Comparison of ENCODE assay signal across 22 cellular contexts in the genomic region with DNA sequence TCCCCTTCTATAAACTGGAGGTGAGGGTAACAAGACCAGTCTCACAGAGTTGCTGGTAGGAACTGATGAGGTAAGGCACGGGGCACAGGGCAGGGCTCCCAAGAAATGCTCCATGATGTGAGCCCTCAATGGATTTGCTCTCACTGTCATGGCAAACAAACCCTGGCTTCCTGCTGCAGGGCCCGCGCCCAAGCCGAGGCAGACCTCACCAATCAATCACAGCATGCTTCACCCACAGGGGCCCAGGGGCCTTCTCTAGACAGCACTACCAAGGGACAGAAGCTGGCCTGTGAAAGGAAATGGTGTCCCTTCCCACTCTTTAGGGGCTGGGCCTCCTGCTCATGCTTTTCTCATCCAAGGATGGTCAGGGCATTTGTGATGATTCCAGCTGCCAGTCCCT. TPM values are rescaled to one million over a fixed set of nuclear protein-coding genes. Genes with fewer than 3 reads are reported as not detected.
A peak's percentile ranks its signal among the peaks of the same experiment; 100 is the strongest.
DNase-seq lines count a peak whose midpoint lies in the region; ATAC-seq, FAIRE-seq and TF ChIP-seq lines count a peak whose summit lies in the region.
"Had no signal": no experiment of that assay in that cellular context is flagged by ENCODE, and none has a peak within 500 bp of the region (broad histone marks: within the 10 kb centered on the region; RNA-seq: fewer than 3 reads in every experiment).

No MANE protein-coding gene starts in this region.

- H2BK15ac ChIP-seq in H1 (ENCODE audit: low read length), result no peak overlapping the region

- no peaks in the 10 kb centered on the region for H3K27me3 ChIP-seq in H1 (replicated peaks in 1 of 4; ENCODE audit: control insufficient read depth in 3 of 4, extremely low read depth in 1 of 4, insufficient read depth in 3 of 4, low read length in 3 of 4)
- H3K27me3 ChIP-seq in heart left ventricle, result no peaks in the 10 kb centered on the region
- H3K27me3 ChIP-seq: BLaER1 treated with 17β-estradiol and CSF1 and Interleukin-3, amounts not matched to agents 10 nM and 100 nM had no signal

- H3K9me3 Mint-ChIP-seq in stimulated activated naive B cell treated with anti-CD40 and anti-IgM and Interleukin-4, amounts not matched to agents 10 μg/mL and 1 μg/mL and 100 μg/mL, for 72 hours, result no peaks in the 10 kb centered on the region
- no peaks in the 10 kb centered on the region for H3K9me3 Mint-ChIP-seq in osteocyte (ENCODE audit: unreplicated experiment)
- H3K9me3 Mint-ChIP-seq: CD4-positive, alpha-beta T cell; CD8-positive, alpha-beta T cell had no signal

- no peak overlapping the region for H2BK120ac ChIP-seq in H1 (replicated peaks; ENCODE audit: low read depth, low read length)

- H3K23ac ChIP-seq in H1 (ENCODE audit: insufficient read length), result no peak overlapping the region

- peak overlapping the region; percentile 22; the same call in 1 of the 2 replicates for H3K27ac ChIP-seq in 22Rv1
- H3K27ac ChIP-seq in HEK293 (ENCODE audit: extremely low read depth, low read depth, low read length), result no peak overlapping the region
- no peak overlapping the region for H3K27ac ChIP-seq in H1 (ENCODE audit: low read depth, low read length)
- no peak overlapping the region for H3K27ac ChIP-seq in heart left ventricle
- H3K27ac ChIP-seq: A549, C4-2B had no signal

- H3K36me3 ChIP-seq in HEK293 (ENCODE audit: control insufficient read depth in 2 of 2, insufficient read depth in 1 of 2, low read length in 2 of 2) (peaks cover 30 to 88% of the 10 kb centered on the region in 2 experiments), H1 (ENCODE audit: control insufficient read depth in 2 of 4, insufficient read depth in 4 of 4, low read length in 3 of 4) (peaks cover 8 to 18% (median 15%) of the 10 kb centered on the region in 4 experiments; a peak in 6 of 8 replicates), heart left ventricle (peaks cover 0 to 11% (median 0%) of the 10 kb centered on the region in 9 donors)

- H3K9ac ChIP-seq in H1 (replicated peaks in 1 of 4; ENCODE audit: extremely low read depth in 1 of 4, low read depth in 3 of 4, low read length in 3 of 4), result no peak overlapping the region
- H3K9ac ChIP-seq: BLaER1 treated with 17β-estradiol and CSF1 and Interleukin-3, amounts not matched to agents 10 nM and 100 nM had no signal

- no peak for TF ChIP-seq RAD21 in H1 (IDR thresholded peaks at IDR 0.05 in 1 of 2, conservative IDR thresholded peaks at IDR 0.05 in 1 of 2; ENCODE audit: low read depth in 2 of 2, low read length in 2 of 2)

- H3K36me3 Mint-ChIP-seq in stimulated activated naive B cell treated with anti-CD40 and anti-IgM and Interleukin-4, amounts not matched to agents 10 μg/mL and 1 μg/mL and 100 μg/mL, for 72 hours, result peaks cover 35 to 45% of the 10 kb centered on the region in 2 donors
- no peaks in the 10 kb centered on the region for H3K36me3 Mint-ChIP-seq in osteocyte (ENCODE audit: unreplicated experiment)

- no peak overlapping the region for H2BK5ac ChIP-seq in H1 (ENCODE audit: low read depth, low read length)

- intact Hi-C loops in heart left ventricle (cut with DNase I), result no loop called here

- WGBS in H1 (ENCODE audit: extremely low coverage in 1 of 2, insufficient coverage in 1 of 2, insufficient read length in 1 of 2, insufficient replicate concordance in 2 of 2, low coverage in 1 of 2, low lambda C conversion rate in 2 of 2, missing lambda C conversion rate in 1 of 2), 2 experiments, result 95% methylated on average over 4 of the region's 4 CpGs; no CpG with 5 or more reads in 1 of the 2 experiments
- 91 to 100% (median 96%) methylated on average over 3 to 4 of the region's 4 CpGs for WGBS in heart left ventricle, 4 donors

- no peak overlapping the region for H4K91ac ChIP-seq in H1 (replicated peaks; ENCODE audit: insufficient read length, low read length)

- CTCF ChIA-PET in HEK293 (lab: Yijun Ruan, JAX), result no interaction called here
- CTCF ChIA-PET in H1 (lab: Charles Lee; ENCODE audit: partially characterized antibody), result interaction anchor here (0.9 to 2.1 kb wide), 3 partner anchors 16 to 175 kb away, joined by 3 to 5 read pairs (median 4); no protein-coding TSS in a partner anchor

- no peak for FAIRE-seq in H1 (lab: Jason Lieb, UNC)
- FAIRE-seq: A549, D721Med, G401.6, GM12891, GM19239 had no signal

- H4K8ac ChIP-seq in H1 (ENCODE audit: extremely low read depth, insufficient read depth, low read length), result peak overlapping the region; percentile 12; the same call in 1 of the 2 replicates

- no peak overlapping the region for H3K4me3 Mint-ChIP-seq in stimulated activated naive B cell treated with anti-CD40 and anti-IgM and Interleukin-4, amounts not matched to agents 10 μg/mL and 1 μg/mL and 100 μg/mL, for 72 hours
- no peak overlapping the region for H3K4me3 Mint-ChIP-seq in osteocyte (ENCODE audit: unreplicated experiment)
- H3K4me3 Mint-ChIP-seq: B cell; CD4-positive, alpha-beta T cell; CD8-positive, alpha-beta T cell had no signal

- no peak overlapping the region for H3K4me2 ChIP-seq in H1 (ENCODE audit: insufficient read depth in 1 of 2, low read depth in 2 of 2, low read length in 2 of 2)
- H3K4me2 ChIP-seq: A549; BLaER1 treated with 17β-estradiol and CSF1 and Interleukin-3, amounts not matched to agents 10 nM and 100 nM had no signal

- no peaks in the 10 kb centered on the region for H3K27me3 Mint-ChIP-seq in stimulated activated naive B cell treated with anti-CD40 and anti-IgM and Interleukin-4, amounts not matched to agents 10 μg/mL and 1 μg/mL and 100 μg/mL, for 72 hours
- no peaks in the 10 kb centered on the region for H3K27me3 Mint-ChIP-seq in osteocyte (ENCODE audit: unreplicated experiment)
- H3K27me3 Mint-ChIP-seq: B cell; CD4-positive, alpha-beta T cell had no signal

- H2BK20ac ChIP-seq in H1 (ENCODE audit: low read length), result no peak overlapping the region

- no peak for ATAC-seq in stimulated activated naive B cell treated with anti-CD40 and anti-IgM and Interleukin-4, amounts not matched to agents 10 μg/mL and 1 μg/mL and 100 μg/mL, for 72 hours (replicated peaks)
- ATAC-seq in HG03354 (IDR thresholded peaks at IDR 0.05; ENCODE audit: poor library complexity, severe bottlenecking, unreplicated experiment), result no peak
- no peak for ATAC-seq in heart left ventricle
- ATAC-seq: A549; CD8-positive, alpha-beta T cell had no signal

- no peak for TF ChIP-seq EP300 in H1 (IDR thresholded peaks at IDR 0.05; ENCODE audit: borderline replicate concordance in 1 of 2, low read depth in 2 of 2, low read length in 2 of 2)

- 0 out of 2 replicates have a peak, but pooled peaks cover 2% of the 10 kb centered on the region for H3K79me1 ChIP-seq in H1 (ENCODE audit: low read depth, low read length)

- no peaks in the 10 kb centered on the region for H3K23me2 ChIP-seq in H1 (ENCODE audit: low read depth, low read length)

- H3K4me3 ChIP-seq in HEK293 (ENCODE audit: low read depth, low read length), result no peak overlapping the region
- no peak overlapping the region for H3K4me3 ChIP-seq in H1 (ENCODE audit: extremely low read depth in 1 of 4, insufficient read depth in 2 of 4, low read depth in 3 of 4, low read length in 4 of 4)
- no peak overlapping the region for H3K4me3 ChIP-seq in heart left ventricle
- H3K4me3 ChIP-seq: A549; BLaER1 treated with 17β-estradiol and CSF1 and Interleukin-3, amounts not matched to agents 10 nM and 100 nM had no signal

- H3K18ac ChIP-seq in H1 (ENCODE audit: extremely low read depth, low read length), result no peak overlapping the region

- TF ChIP-seq CTCF in 22Rv1 (IDR thresholded peaks at IDR 0.05), result no peak
- no peak for TF ChIP-seq CTCF in HEK293 (tag by site-specific recombination; IDR thresholded peaks at IDR 0.05)
- TF ChIP-seq CTCF in H1 (IDR thresholded peaks at IDR 0.05; ENCODE audit: control extremely low read depth in 1 of 3, insufficient read depth in 1 of 3, low read depth in 1 of 3, low read length in 3 of 3), result no peak
- TF ChIP-seq CTCF in osteocyte (IDR thresholded peaks at IDR 0.05), result no peak
- TF ChIP-seq CTCF in heart left ventricle (IDR thresholded peaks at IDR 0.05), result no peak

- no peak overlapping the region for H4K5ac ChIP-seq in H1 (ENCODE audit: insufficient read length, low read depth, low read length)

- POLR2A ChIA-PET in HEK293 (lab: Yijun Ruan, JAX), result no interaction called here
- POLR2A ChIA-PET in H1 (lab: Charles Lee; ENCODE audit: partially characterized antibody), result no interaction called here

- no peaks in the 10 kb centered on the region for H3K79me2 ChIP-seq in H1 (ENCODE audit: control insufficient read depth in 1 of 2, insufficient read depth in 2 of 2, low read length in 2 of 2)

- H2BK12ac ChIP-seq in H1 (ENCODE audit: low read depth, low read length), result no peak overlapping the region

- no peak overlapping the region for H2AK5ac ChIP-seq in H1 (ENCODE audit: low read depth, low read length)

- H3K9me3 ChIP-seq in HEK293 (ENCODE audit: control insufficient read depth, insufficient read depth, low read depth, low read length) (no peaks in the 10 kb centered on the region), H1 (ENCODE audit: insufficient read depth in 2 of 2, low read depth in 1 of 2, low read length in 1 of 2) (no peaks in the 10 kb centered on the region), heart left ventricle (no peaks in the 10 kb centered on the region)
- H3K9me3 ChIP-seq: A549; BLaER1 treated with 17β-estradiol and CSF1 and Interleukin-3, amounts not matched to agents 10 nM and 100 nM; Caco-2 had no signal

- H3K14ac ChIP-seq in H1 (ENCODE audit: insufficient read length), result no peak overlapping the region

- no peak for DNase-seq in H1 (ENCODE audit: low read depth in 1 of 2, low spot score in 2 of 2)
- DNase-seq in stimulated activated naive B cell treated with anti-CD40 and anti-IgM and Interleukin-4, amounts not matched to agents 10 μg/mL and 1 μg/mL and 100 μg/mL, for 72 hours, result no peak
- DNase-seq in osteocyte (ENCODE audit: extremely low spot score, unreplicated experiment), result no peak
- DNase-seq in heart left ventricle, result no peak
- DNase-seq: AML-193; Caco-2; Calu3; CD4-positive, alpha-beta T cell; CD8-positive, alpha-beta T cell; DMS79 treated with DMSO at 0.1 percent for 48 hours; GF-D8 had no signal

- peaks cover 0 to 6% of the 10 kb centered on the region in 2 experiments for H4K20me1 ChIP-seq in H1 (replicated peaks in 1 of 2; ENCODE audit: control insufficient read depth in 1 of 2, insufficient read depth in 2 of 2, low read length in 2 of 2)

- TF ChIP-seq POLR2A in H1 (IDR thresholded peaks at IDR 0.05; ENCODE audit: control extremely low read depth in 1 of 2, low read depth in 2 of 2, low read length in 2 of 2), result no peak
- TF ChIP-seq POLR2A in heart left ventricle (IDR thresholded peaks at IDR 0.05), result no peak

- H3K27ac Mint-ChIP-seq in stimulated activated naive B cell treated with anti-CD40 and anti-IgM and Interleukin-4, amounts not matched to agents 10 μg/mL and 1 μg/mL and 100 μg/mL, for 72 hours, result peak overlapping the region; percentile 37
- no peak overlapping the region for H3K27ac Mint-ChIP-seq in osteocyte (ENCODE audit: unreplicated experiment)
- H3K27ac Mint-ChIP-seq: B cell; CD4-positive, alpha-beta T cell; CD8-positive, alpha-beta T cell had no signal

- H3K4me1 Mint-ChIP-seq in stimulated activated naive B cell treated with anti-CD40 and anti-IgM and Interleukin-4, amounts not matched to agents 10 μg/mL and 1 μg/mL and 100 μg/mL, for 72 hours, result no peaks in the 10 kb centered on the region
- H3K4me1 Mint-ChIP-seq in osteocyte (ENCODE audit: unreplicated experiment), result peaks cover 3% of the 10 kb centered on the region
- H3K4me1 Mint-ChIP-seq: B cell had no signal

- no peak overlapping the region for H3K56ac ChIP-seq in H1 (replicated peaks; ENCODE audit: insufficient read length, low read depth, low read length)

- H3K4me1 ChIP-seq in HEK293 (ENCODE audit: control insufficient read depth, insufficient read depth, low read length), result no peaks in the 10 kb centered on the region
- H3K4me1 ChIP-seq in H1 (replicated peaks in 1 of 4; ENCODE audit: control insufficient read depth in 3 of 4, insufficient read depth in 4 of 4, low read length in 3 of 4), result no peaks in the 10 kb centered on the region
- no peaks in the 10 kb centered on the region for H3K4me1 ChIP-seq in heart left ventricle
- H3K4me1 ChIP-seq: A549; BLaER1 treated with 17β-estradiol and CSF1 and Interleukin-3, amounts not matched to agents 10 nM and 100 nM; Caco-2 had no signal

- H3K4ac ChIP-seq in H1 (replicated peaks; ENCODE audit: insufficient read length, low read depth, low read length), result no peak overlapping the region

- H2AFZ ChIP-seq in H1 (ENCODE audit: low read length), result no peak overlapping the region

RNA-seq across cellular contexts. Expression of gene PLA2G4C, which starts 25.9 kb away (rescaled TPM):
- total RNA-seq in H1 (2021; fragmentation: NEBNext Ultra II Directional; extraction: Animal tissue kit (Norgen Biotek cat#: 25700)), result 14.9 and 17.5 TPM in 2 replicates
- polyA plus RNA-seq in H1 (2011; rRNA removed) (14.9 and 20.5 TPM in 2 replicates), heart left ventricle (10 to 100 TPM; 11.0 to 39.0 TPM)
- polyA plus RNA-seq in H1 (2011; cell fraction: cytosol; rRNA removed), result 12.4 TPM
- polyA plus RNA-seq in H1 (2011; cell fraction: nucleus; rRNA removed), result 13.4 TPM
- 12.4 to 28.2 TPM (median 20.5 TPM) in 4 replicates for polyA plus RNA-seq in H1 (2012, experiment 1 of 2)
- polyA plus RNA-seq in H1 (2012, experiment 2 of 2), result 7.7 TPM
- 25.5 TPM for polyA plus RNA-seq in H1 (2013, experiment 1 of 2)
- 24.1 TPM for polyA plus RNA-seq in H1 (2013, experiment 2 of 2)
- polyA minus RNA-seq in H1 (2011; rRNA and poly(A)+ RNA removed), result 18.6 and 21.5 TPM in 2 replicates
- 14.1 TPM for polyA minus RNA-seq in H1 (2011; cell fraction: cytosol; rRNA and poly(A)+ RNA removed)
- 7.5 TPM for polyA minus RNA-seq in H1 (2011; cell fraction: nucleus; rRNA and poly(A)+ RNA removed)
- total RNA-seq in osteocyte (4.8 and 5.5 TPM in 2 replicates), heart left ventricle (10 to 100 TPM; 16.6 to 71.5 (median 41.6) TPM)

RNA-seq across cellular contexts. Expression of gene LIG1, which starts 33.6 kb away (rescaled TPM):
- total RNA-seq in H1 (2021; fragmentation: NEBNext Ultra II Directional; extraction: Animal tissue kit (Norgen Biotek cat#: 25700)), result 97.7 and 113 TPM in 2 replicates
- polyA plus RNA-seq in H1 (2011; rRNA removed) (67.6 and 87.0 TPM in 2 replicates), heart left ventricle (1 to 10 TPM; 4.3 to 4.4 TPM)
- polyA plus RNA-seq in H1 (2011; cell fraction: cytosol; rRNA removed), result 85.8 TPM
- 170 TPM for polyA plus RNA-seq in H1 (2011; cell fraction: nucleus; rRNA removed)
- 106 to 137 TPM (median 132 TPM) in 4 replicates for polyA plus RNA-seq in H1 (2012, experiment 1 of 2)
- polyA plus RNA-seq in H1 (2012, experiment 2 of 2), result 85.8 TPM
- polyA plus RNA-seq in H1 (2013, experiment 1 of 2), result 52.5 TPM
- 48.0 TPM for polyA plus RNA-seq in H1 (2013, experiment 2 of 2)
- polyA minus RNA-seq in H1 (2011; rRNA and poly(A)+ RNA removed), result 74.5 and 96.5 TPM in 2 replicates
- 58.7 TPM for polyA minus RNA-seq in H1 (2011; cell fraction: cytosol; rRNA and poly(A)+ RNA removed)
- polyA minus RNA-seq in H1 (2011; cell fraction: nucleus; rRNA and poly(A)+ RNA removed), result 44.9 TPM
- total RNA-seq in osteocyte (19.0 and 23.0 TPM in 2 replicates), heart left ventricle (10 to 100 TPM in 1 of 9 donors, 1 to 10 TPM in 8; 2.1 to 16.5 (median 3.9) TPM)

RNA-seq across cellular contexts. Expression of gene ZSWIM9, which starts 33.9 kb away (rescaled TPM):
- total RNA-seq in H1 (2021; fragmentation: NEBNext Ultra II Directional; extraction: Animal tissue kit (Norgen Biotek cat#: 25700)), result 10.1 and 10.4 TPM in 2 replicates
- polyA plus RNA-seq in H1 (2011; rRNA removed) (1.5 and 3.8 TPM in 2 replicates), heart left ventricle (1 to 10 TPM; 5.8 to 7.4 TPM)
- polyA plus RNA-seq in H1 (2011; cell fraction: cytosol; rRNA removed), result 2.7 TPM
- polyA plus RNA-seq in H1 (2011; cell fraction: nucleus; rRNA removed), result 3.6 TPM
- polyA plus RNA-seq in H1 (2012, experiment 1 of 2), result 13.6 to 16.6 TPM (median 13.9 TPM) in 4 replicates
- 4.9 TPM for polyA plus RNA-seq in H1 (2012, experiment 2 of 2)
- polyA plus RNA-seq in H1 (2013, experiment 1 of 2), result 3.7 TPM
- 3.5 TPM for polyA plus RNA-seq in H1 (2013, experiment 2 of 2)
- 0.17 and 0.66 TPM in 2 replicates for polyA minus RNA-seq in H1 (2011; rRNA and poly(A)+ RNA removed)
- polyA minus RNA-seq in H1 (2011; cell fraction: cytosol; rRNA and poly(A)+ RNA removed), result 4.8 TPM
- polyA minus RNA-seq in H1 (2011; cell fraction: nucleus; rRNA and poly(A)+ RNA removed), result 4.1 TPM
- total RNA-seq in osteocyte (5.7 and 6.6 TPM in 2 replicates), heart left ventricle (1 to 10 TPM; 2.2 to 7.7 (median 6.2) TPM)
